8 cellular contexts compared by ENCODE assay signal in genomic region chr19:48674921-48675824, GRCh38. TPM values are rescaled to one million over a fixed set of nuclear protein-coding genes. Genes with fewer than 3 reads are reported as not detected.
DNase-seq lines count a peak whose midpoint lies in the region; ATAC-seq and TF ChIP-seq lines count a peak whose summit lies in the region.

No MANE protein-coding gene starts in this region.

- no peaks in the 10 kb centered on the region for H3K9me3 ChIP-seq in right cardiac atrium (ENCODE audit: control insufficient read depth, low read length)

- DNase-seq in GM10248 (ENCODE audit: extremely low spot score) (peak; percentile 92), NCI-H1694 treated with DMSO at 0.1 percent for 48 hours (lab: John Stamatoyannopoulos, UW) (peak; percentile 96), T-helper 22 cell (ENCODE audit: low read depth) (peak; percentile 47), anterior cingulate cortex (lab: John Stamatoyannopoulos, UW) (peak; percentile 19 to 90 (median 74)), right cardiac atrium (peak; percentile 80 to 92 (median 89)), retina (peak; percentile 93)

- CTCF ChIA-PET in GM10248 (lab: Yijun Ruan, JAX), result interaction anchor here (0.6 to 5.6 kb wide), 35 partner anchors 8 to 296 kb away, joined by 3 to 23 read pairs (median 4); partner anchors contain the start of genes CA11, HSD17B14 and IZUMO1

- WGBS in right cardiac atrium, result 32% methylated on average over 28 of the region's 28 CpGs

- POLR2A ChIA-PET in GM10248 (lab: Yijun Ruan, JAX), result interaction anchor here (0.5 kb wide), 1 partner anchor 42 kb away, joined by 3 read pairs; no protein-coding TSS in a partner anchor

- H3K4me1 ChIP-seq in right cardiac atrium (ENCODE audit: control insufficient read depth, insufficient read depth, low read length), result peaks cover 2% of the 10 kb centered on the region

- intact Hi-C loops in right cardiac atrium (cut with DNase I), result no loop called here

- H3K27me3 ChIP-seq in right cardiac atrium (ENCODE audit: control insufficient read depth, insufficient read depth), result no peaks in the 10 kb centered on the region

- ATAC-seq in right cardiac atrium (peak; percentile 70 to 72), HG03280 (IDR thresholded peaks at IDR 0.05; ENCODE audit: unreplicated experiment) (no peak), HG03045 (IDR thresholded peaks at IDR 0.05; ENCODE audit: unreplicated experiment) (no peak)

- no peak overlapping the region for H3K27ac ChIP-seq in right cardiac atrium (ENCODE audit: low read length)

- no peak overlapping the region for H3K4me3 ChIP-seq in right cardiac atrium (ENCODE audit: low read length)

- peak; percentile 87 for TF ChIP-seq CTCF in GM10248 (IDR thresholded peaks at IDR 0.05; ENCODE audit: control extremely low read depth, extremely low read depth, low read depth, missing control alignments)

RNA-seq across cellular contexts. Expression of gene NTN5, which starts 2.4 kb away (rescaled TPM):
- total RNA-seq in right cardiac atrium, result under 1 TPM; 0.19 to 0.94 (median 0.57) TPM
- 0.14 TPM for polyA plus RNA-seq in right cardiac atrium

RNA-seq across cellular contexts. Expression of gene FUT2, which starts 20.6 kb away (rescaled TPM):
- total RNA-seq in right cardiac atrium, result not detected
- 0.09 TPM for polyA plus RNA-seq in right cardiac atrium

RNA-seq across cellular contexts. Expression of gene CA11, which starts 29.2 kb away (rescaled TPM):
- total RNA-seq in right cardiac atrium, result 10 to 100 TPM in 3 of 4 donors, 1 to 10 TPM in 1; 8.6 to 16.5 (median 13.2) TPM
- polyA plus RNA-seq in right cardiac atrium, result 16.6 TPM

RNA-seq across cellular contexts. Expression of gene DBP, which starts 38.0 kb away (rescaled TPM):
- 10 to 100 TPM in 3 of 4 donors, 1 to 10 TPM in 1; 2.8 to 16.9 (median 14.7) TPM for total RNA-seq in right cardiac atrium
- 9.5 TPM for polyA plus RNA-seq in right cardiac atrium

RNA-seq across cellular contexts. Expression of gene MAMSTR, which starts 44.4 kb away (rescaled TPM):
- total RNA-seq in right cardiac atrium, result 1 to 10 TPM; 1.6 to 5.7 (median 3.5) TPM
- 4.0 TPM for polyA plus RNA-seq in right cardiac atrium

Comparison
In these comparisons a context has a peak if more than half of its experiments do, and no peak if none do; other contexts are left out.
1. ATAC-seq: peak in right cardiac atrium (2 of 2); none in HG03280 (single experiment) and HG03045 (single experiment).
2. Peak in every context shown above with its lines, with median percentiles within 50 percentile points of each other: DNase-seq.